In genomic region chr14:37889087-37889486, GRCh38 we compare ENCODE assay signal across 19 cellular contexts.
DNase-seq lines count a peak whose midpoint lies in the region; ATAC-seq and TF ChIP-seq lines count a peak whose summit lies in the region.
"Had no signal": no experiment of that assay in that cellular context is flagged by ENCODE, and none has a peak within 500 bp of the region (broad histone marks: within the 10 kb centered on the region; RNA-seq: fewer than 3 reads in every experiment).

No MANE protein-coding gene starts in this region.

- H3K79me2 ChIP-seq in mesendoderm (ENCODE audit: control insufficient read depth, insufficient read depth, low read length): no peaks in the 10 kb centered on the region

- H3K79me1 ChIP-seq in mesendoderm (ENCODE audit: low read length): no peaks in the 10 kb centered on the region

- H3K27me3 Mint-ChIP-seq in activated CD8-positive, alpha-beta memory T cell treated with anti-CD3 and anti-CD28 coated beads, Interleukin-2, amount 10 ng/mL, durations not matched to agents 7 days and 5 days: no peaks in the 10 kb centered on the region
- H3K27me3 Mint-ChIP-seq: activated CD4-positive, alpha-beta T cell treated with anti-CD3 and anti-CD28 coated beads, Interleukin-2, amount 10 ng/mL, durations not matched to agents 24 days and 14 days had no signal

- H3K9ac ChIP-seq in mesendoderm (ENCODE audit: low read length): no peak overlapping the region

- peaks cover 3% of the 10 kb centered on the region for H3K9me3 Mint-ChIP-seq in activated CD8-positive, alpha-beta memory T cell treated with anti-CD3 and anti-CD28 coated beads, Interleukin-2, amount 10 ng/mL, durations not matched to agents 7 days and 5 days (ENCODE audit: low read depth)
- H3K9me3 Mint-ChIP-seq: activated CD4-positive, alpha-beta T cell treated with anti-CD3 and anti-CD28 coated beads, Interleukin-2, amount 10 ng/mL, durations not matched to agents 24 days and 14 days had no signal

- no peaks in the 10 kb centered on the region for H3K4me1 Mint-ChIP-seq in activated CD8-positive, alpha-beta memory T cell treated with anti-CD3 and anti-CD28 coated beads, Interleukin-2, amount 10 ng/mL, durations not matched to agents 7 days and 5 days
- H3K4me1 Mint-ChIP-seq: activated CD4-positive, alpha-beta T cell treated with anti-CD3 and anti-CD28 coated beads, Interleukin-2, amount 10 ng/mL, durations not matched to agents 24 days and 14 days; stimulated activated effector memory CD8-positive, alpha-beta T cell treated with anti-CD3 and anti-CD28 coated beads, Interleukin-12 subunit alpha, Interleukin-12 subunit beta, amount 100 ng/mL, for 72 hours had no signal

- peaks cover 3% of the 10 kb centered on the region; the same call in 1 of the 2 replicates for H3K4me1 ChIP-seq in HEK293 (ENCODE audit: control insufficient read depth, insufficient read depth, low read length)
- no peaks in the 10 kb centered on the region for H3K4me1 ChIP-seq in SJCRH30
- H3K4me1 ChIP-seq in mesendoderm (ENCODE audit: control insufficient read depth, low read depth, low read length): no peaks in the 10 kb centered on the region
- H3K4me1 ChIP-seq: tibial nerve had no signal

- H2BK5ac ChIP-seq in mesendoderm (ENCODE audit: low read length): no peak overlapping the region

- no peaks in the 10 kb centered on the region for H3K36me3 Mint-ChIP-seq in activated CD8-positive, alpha-beta memory T cell treated with anti-CD3 and anti-CD28 coated beads, Interleukin-2, amount 10 ng/mL, durations not matched to agents 7 days and 5 days
- H3K36me3 Mint-ChIP-seq: stimulated activated effector memory CD8-positive, alpha-beta T cell treated with anti-CD3 and anti-CD28 coated beads, Interleukin-12 subunit alpha, Interleukin-12 subunit beta, amount 100 ng/mL, for 72 hours had no signal

- H3K9me3 ChIP-seq in HEK293 (ENCODE audit: control insufficient read depth, insufficient read depth, low read depth, low read length): no peaks in the 10 kb centered on the region
- H3K9me3 ChIP-seq in SJCRH30 (replicated peaks): no peaks in the 10 kb centered on the region
- H3K9me3 ChIP-seq: gastroesophageal sphincter, tibial nerve had no signal

- no peak overlapping the region for H4K5ac ChIP-seq in mesendoderm (ENCODE audit: low read length)

- H3K36me3 ChIP-seq in HEK293 (ENCODE audit: control insufficient read depth in 2 of 2, insufficient read depth in 1 of 2, low read length in 2 of 2) (no peaks in the 10 kb centered on the region), SJCRH30 (no peaks in the 10 kb centered on the region), mesendoderm (ENCODE audit: control insufficient read depth, insufficient read depth, low read length) (no peaks in the 10 kb centered on the region)
- H3K36me3 ChIP-seq: gastroesophageal sphincter, tibial nerve had no signal

- DNase-seq in NCI-H2029 (lab: John Stamatoyannopoulos, UW) (peak; percentile 58), SJCRH30 (peak; percentile 33 to 67), mesendoderm (peak; percentile 16), dedifferentiated amniotic fluid mesenchymal stem cell (ENCODE audit: extremely low spot score) (no peak)
- DNase-seq in activated CD8-positive, alpha-beta memory T cell treated with anti-CD3 and anti-CD28 coated beads, Interleukin-2, amount 10 ng/mL, durations not matched to agents 7 days and 5 days: no peak
- DNase-seq: activated CD4-positive, alpha-beta T cell treated with anti-CD3 and anti-CD28 coated beads, Interleukin-2, amount 10 ng/mL, durations not matched to agents 24 days and 14 days; activated naive CD4-positive, alpha-beta T cell treated with anti-CD3 and anti-CD28 coated beads for 36 hours; dermis blood vessel endothelial cell; erythroblast; GOT3; NCI-H2081 treated with DMSO at 0.1 percent for 48 hours; OCI-M1 had no signal

- CTCF ChIA-PET in HEK293 (lab: Yijun Ruan, JAX): interaction anchor here (0.5 to 3.4 kb wide), 6 partner anchors 9 to 643 kb away, joined by 4 to 21 read pairs (median 5); no protein-coding TSS in a partner anchor
- CTCF ChIA-PET in activated CD8-positive, alpha-beta memory T cell treated with anti-CD3 and anti-CD28 coated beads, Interleukin-2, amount 10 ng/mL, durations not matched to agents 7 days and 5 days (lab: Charles Lee): interaction anchor here (1.4 kb wide), 1 partner anchor 15 kb away, joined by 5 read pairs; no protein-coding TSS in a partner anchor

- no peak overlapping the region for H3K18ac ChIP-seq in mesendoderm (ENCODE audit: low read length)

- H4K8ac ChIP-seq in mesendoderm (ENCODE audit: low read depth, low read length): no peak overlapping the region

- no peak overlapping the region for H3K27ac Mint-ChIP-seq in activated CD8-positive, alpha-beta memory T cell treated with anti-CD3 and anti-CD28 coated beads, Interleukin-2, amount 10 ng/mL, durations not matched to agents 7 days and 5 days
- H3K27ac Mint-ChIP-seq: activated CD4-positive, alpha-beta T cell treated with anti-CD3 and anti-CD28 coated beads, Interleukin-2, amount 10 ng/mL, durations not matched to agents 24 days and 14 days; activated naive CD4-positive, alpha-beta T cell treated with anti-CD3 and anti-CD28 coated beads for 36 hours; stimulated activated effector memory CD8-positive, alpha-beta T cell treated with anti-CD3 and anti-CD28 coated beads, Interleukin-12 subunit alpha, Interleukin-12 subunit beta, amount 100 ng/mL, for 72 hours had no signal

- H3K27ac ChIP-seq in HEK293 (ENCODE audit: extremely low read depth, low read depth, low read length) (no peak overlapping the region), SJCRH30 (no peak overlapping the region), mesendoderm (ENCODE audit: low read depth, low read length) (no peak overlapping the region)
- H3K27ac ChIP-seq: gastroesophageal sphincter, tibial nerve had no signal

- no CpG with 5 or more reads among the region's 5 CpGs for WGBS in mesendoderm (ENCODE audit: extremely low coverage, insufficient coverage, low lambda C conversion rate)

- H3K23ac ChIP-seq in mesendoderm (ENCODE audit: low read length): no peak overlapping the region

- no peak overlapping the region for H2AK5ac ChIP-seq in mesendoderm (ENCODE audit: low read length)

- TF ChIP-seq CTCF in HEK293 (tag by site-specific recombination; IDR thresholded peaks at IDR 0.05): no peak

- no peaks in the 10 kb centered on the region for H3K27me3 ChIP-seq in SJCRH30
- no peaks in the 10 kb centered on the region for H3K27me3 ChIP-seq in mesendoderm (ENCODE audit: insufficient read depth, low read length, poor library complexity)
- H3K27me3 ChIP-seq: gastroesophageal sphincter, tibial nerve had no signal

- H3K4ac ChIP-seq in mesendoderm (ENCODE audit: low read depth, low read length): no peak overlapping the region

- H3K56ac ChIP-seq in mesendoderm (ENCODE audit: low read length): no peak overlapping the region

- H3K4me2 ChIP-seq in mesendoderm (ENCODE audit: low read length): no peak overlapping the region

- no peak overlapping the region for H3K4me3 Mint-ChIP-seq in activated CD8-positive, alpha-beta memory T cell treated with anti-CD3 and anti-CD28 coated beads, Interleukin-2, amount 10 ng/mL, durations not matched to agents 7 days and 5 days
- H3K4me3 Mint-ChIP-seq: activated CD4-positive, alpha-beta T cell treated with anti-CD3 and anti-CD28 coated beads, Interleukin-2, amount 10 ng/mL, durations not matched to agents 24 days and 14 days; activated naive CD4-positive, alpha-beta T cell treated with anti-CD3 and anti-CD28 coated beads for 36 hours; stimulated activated effector memory CD8-positive, alpha-beta T cell treated with anti-CD3 and anti-CD28 coated beads, Interleukin-12 subunit alpha, Interleukin-12 subunit beta, amount 100 ng/mL, for 72 hours had no signal

- H3K4me3 ChIP-seq in HEK293 (ENCODE audit: low read depth, low read length) (no peak overlapping the region), SJCRH30 (no peak overlapping the region), mesendoderm (ENCODE audit: low read length) (no peak overlapping the region)
- H3K4me3 ChIP-seq: gastroesophageal sphincter, tibial nerve had no signal

- ATAC-seq in HG03342 (IDR thresholded peaks at IDR 0.05; ENCODE audit: unreplicated experiment) (no peak), GM19463 (IDR thresholded peaks at IDR 0.05; ENCODE audit: unreplicated experiment) (no peak)
- no peak for ATAC-seq in activated CD8-positive, alpha-beta memory T cell treated with anti-CD3 and anti-CD28 coated beads, Interleukin-2, amount 10 ng/mL, durations not matched to agents 7 days and 5 days
- ATAC-seq: gastroesophageal sphincter; SK-N-SH treated with all-trans-retinoic acid at 6 μM for 48 hours; stimulated activated effector memory CD8-positive, alpha-beta T cell treated with anti-CD3 and anti-CD28 coated beads, Interleukin-12 subunit alpha, Interleukin-12 subunit beta, amount 100 ng/mL, for 72 hours had no signal

- no peak overlapping the region for H2BK15ac ChIP-seq in mesendoderm (replicated peaks; ENCODE audit: low read depth)

- no peak overlapping the region for H2BK120ac ChIP-seq in mesendoderm (ENCODE audit: low read depth, low read length)

- POLR2A ChIA-PET in HEK293 (lab: Yijun Ruan, JAX): no interaction called here

TF ChIP-seq in HEK293, 187 proteins besides CTCF, POLR2A, EP300 and RAD21 (continues in another document):
- TF ChIP-seq PRDM10 (tag by site-specific recombination; IDR thresholded peaks at IDR 0.05) (peak; percentile 70), ZIC2 (tag by site-specific recombination; IDR thresholded peaks at IDR 0.05) (peak; percentile 75)

Comparison
In these comparisons a context has a peak if more than half of its experiments do, and no peak if none do; other contexts are left out.
1. DNase-seq: peak in NCI-H2029 (single experiment), SJCRH30 (2 of 2) and mesendoderm (single experiment); none in dedifferentiated amniotic fluid mesenchymal stem cell (single experiment) and activated CD8-positive, alpha-beta memory T cell treated with anti-CD3 and anti-CD28 coated beads, Interleukin-2, amount 10 ng/mL, durations not matched to agents 7 days and 5 days (single experiment).